Comparison of ENCODE assay signal across 19 cellular contexts in the genomic region with DNA sequence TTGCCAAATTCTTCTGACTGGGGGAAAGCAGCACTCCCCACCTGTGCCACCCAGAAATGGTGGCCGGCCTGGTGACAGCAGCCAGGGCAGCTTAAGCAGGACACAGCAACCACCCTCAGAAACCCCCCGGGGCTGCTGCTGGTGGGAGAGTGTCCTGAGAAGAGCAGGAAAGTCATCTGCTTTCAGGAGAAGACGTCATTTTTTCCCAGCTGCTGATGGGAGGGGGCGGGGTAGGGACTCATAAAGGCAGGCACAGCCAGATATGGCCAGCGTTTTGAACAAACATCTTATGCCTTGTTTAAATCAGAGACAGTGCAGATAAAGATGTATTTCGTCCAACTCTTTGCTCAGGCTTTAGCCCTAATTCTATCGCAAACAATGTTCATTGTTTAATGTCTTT.
DNase-seq lines count a peak whose midpoint lies in the region; ATAC-seq and TF ChIP-seq lines count a peak whose summit lies in the region.
"Had no signal": no experiment of that assay in that cellular context is flagged by ENCODE, and none has a peak within 500 bp of the region (broad histone marks: within the 10 kb centered on the region; RNA-seq: fewer than 3 reads in every experiment).

No MANE protein-coding gene starts in this region.

- H3K27ac Mint-ChIP-seq in activated naive CD4-positive, alpha-beta T cell treated with anti-CD3 and anti-CD28 coated beads, Interleukin-2, amount 50 U/mL, for 72 hours: no peak overlapping the region
- H3K27ac Mint-ChIP-seq: activated naive CD4-positive, alpha-beta T cell treated with anti-CD3 and anti-CD28 coated beads, Interleukin-2, amount 50 U/mL, for 24 hours; CD4-positive, alpha-beta T cell had no signal

- DNase-seq in retina: peak; percentile 21
- no peak for DNase-seq in activated naive CD4-positive, alpha-beta T cell treated with anti-CD3 and anti-CD28 coated beads, Interleukin-2, amount 50 U/mL, for 72 hours (ENCODE audit: low spot score in 2 of 2)
- no peak for DNase-seq in SIG-M5 treated with dmso at 0.1 percent for 504 hours (lab: John Stamatoyannopoulos, UW; ENCODE audit: unreplicated experiment)
- DNase-seq in erythroblast (lab: John Stamatoyannopoulos, UW): no peak
- DNase-seq: activated CD4-positive, alpha-beta T cell treated with anti-CD3 and anti-CD28 coated beads, Interleukin-2, amount 50 U/mL, for 1 hour; activated T-cell treated with anti-CD3 and anti-CD28 coated beads, Interleukin-2, amount 50 U/mL, for 1 hour; CD4-positive, alpha-beta T cell; GOT3; islet precursor cell; NCI-H2029; NCI-H524; SJCRH30; T1000 had no signal

- no peaks in the 10 kb centered on the region for H3K36me3 ChIP-seq in BLaER1
- H3K36me3 ChIP-seq in duodenal mucosa (ENCODE audit: control insufficient read depth in 1 of 2, insufficient read depth in 2 of 2, low read length in 2 of 2): no peaks in the 10 kb centered on the region
- H3K36me3 ChIP-seq: SJCRH30 had no signal

- H3K9me3 ChIP-seq in BLaER1 (peaks cover 14% of the 10 kb centered on the region; the same call in 1 of the 2 replicates), duodenal mucosa (ENCODE audit: control insufficient read depth in 1 of 2, low read length in 2 of 2) (no peaks in the 10 kb centered on the region)
- H3K9me3 ChIP-seq: A549, SJCRH30 had no signal

- no peak for ATAC-seq in HG03520 (IDR thresholded peaks at IDR 0.05; ENCODE audit: unreplicated experiment)
- no peak for ATAC-seq in activated naive CD4-positive, alpha-beta T cell treated with anti-CD3 and anti-CD28 coated beads, Interleukin-2, amount 50 U/mL, for 72 hours
- ATAC-seq: A549 had no signal

- H3K4me2 ChIP-seq in BLaER1: peak overlapping the region; percentile 39; the same call in 1 of the 2 replicates
- H3K4me2 ChIP-seq: A549 had no signal

- H3K36me3 Mint-ChIP-seq in activated naive CD4-positive, alpha-beta T cell treated with anti-CD3 and anti-CD28 coated beads, Interleukin-2, amount 50 U/mL, for 72 hours: no peaks in the 10 kb centered on the region
- H3K36me3 Mint-ChIP-seq: activated naive CD4-positive, alpha-beta T cell treated with anti-CD3 and anti-CD28 coated beads, Interleukin-2, amount 50 U/mL, for 24 hours had no signal

- H3K4me1 ChIP-seq in BLaER1: peaks cover 14% of the 10 kb centered on the region
- H3K4me1 ChIP-seq in duodenal mucosa (ENCODE audit: control insufficient read depth in 1 of 2, insufficient read depth in 2 of 2, low read length in 2 of 2): no peaks in the 10 kb centered on the region
- H3K4me1 ChIP-seq: A549, SJCRH30 had no signal

- H3K9me3 Mint-ChIP-seq in activated naive CD4-positive, alpha-beta T cell treated with anti-CD3 and anti-CD28 coated beads, Interleukin-2, amount 50 U/mL, for 72 hours: peaks cover 12 to 20% of the 10 kb centered on the region in 2 donors
- H3K9me3 Mint-ChIP-seq: activated naive CD4-positive, alpha-beta T cell treated with anti-CD3 and anti-CD28 coated beads, Interleukin-2, amount 50 U/mL, for 24 hours had no signal

- no peak for TF ChIP-seq POLR2A in erythroblast (IDR thresholded peaks at IDR 0.05; ENCODE audit: low read length)

- no peak overlapping the region for H3K27ac ChIP-seq in BLaER1
- peak overlapping the region; percentile 30 for H3K27ac ChIP-seq in duodenal mucosa (ENCODE audit: low read depth, low read length)
- H3K27ac ChIP-seq in layer of hippocampus (ENCODE audit: low read depth, low read length): peak overlapping the region; percentile 27
- H3K27ac ChIP-seq: A549, SJCRH30 had no signal

- no peak overlapping the region for H3K4me3 ChIP-seq in BLaER1
- H3K4me3 ChIP-seq in duodenal mucosa (ENCODE audit: low read depth in 1 of 2, low read length in 2 of 2): no peak overlapping the region
- H3K4me3 ChIP-seq: A549, SJCRH30 had no signal

- H3K9ac ChIP-seq in BLaER1 (no peak overlapping the region), duodenal mucosa (ENCODE audit: low read depth in 1 of 2, low read length in 2 of 2) (no peak overlapping the region)

- no peaks in the 10 kb centered on the region for H4K20me1 ChIP-seq in BLaER1

- no peaks in the 10 kb centered on the region for H3K27me3 ChIP-seq in BLaER1
- H3K27me3 ChIP-seq in duodenal mucosa (ENCODE audit: control insufficient read depth in 1 of 2, insufficient read depth in 2 of 2, low read length in 2 of 2): no peaks in the 10 kb centered on the region
- H3K27me3 ChIP-seq in layer of hippocampus (ENCODE audit: control insufficient read depth, insufficient read depth, low read length): no peaks in the 10 kb centered on the region
- H3K27me3 ChIP-seq: SJCRH30 had no signal
